Comparison of ENCODE assay signal across 9 cellular contexts in the genomic region with DNA sequence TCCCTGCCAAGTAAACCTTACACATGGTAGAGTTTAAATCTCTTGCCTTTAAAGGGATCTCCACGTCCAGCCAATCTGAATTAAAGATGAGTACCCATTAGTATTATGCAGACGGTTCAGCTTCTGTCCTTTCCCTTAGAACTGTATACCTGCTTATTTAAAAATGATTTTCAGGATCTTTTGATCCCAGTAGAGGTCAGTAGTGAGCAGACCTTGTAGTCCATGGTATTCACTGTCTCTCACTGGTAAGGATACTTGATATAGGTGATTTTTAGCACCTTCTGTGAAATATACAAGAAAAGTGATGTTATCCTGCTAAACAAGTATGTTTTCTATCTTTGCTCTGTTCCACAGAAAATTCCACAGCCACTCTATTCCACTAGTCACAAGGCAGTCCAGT.
DNase-seq lines count a peak whose midpoint lies in the region; ATAC-seq and TF ChIP-seq lines count a peak whose summit lies in the region.
"Had no signal": no experiment of that assay in that cellular context is flagged by ENCODE, and none has a peak within 500 bp of the region (broad histone marks: within the 10 kb centered on the region; RNA-seq: fewer than 3 reads in every experiment).

No MANE protein-coding gene starts in this region.

- H3K23ac ChIP-seq in mesenchymal stem cell (ENCODE audit: low read length in 2 of 2), result no peak overlapping the region

- no peaks in the 10 kb centered on the region for H3K79me1 ChIP-seq in mesenchymal stem cell (replicated peaks; ENCODE audit: low read length, poor library complexity, severe bottlenecking)

- no peak overlapping the region for H2BK15ac ChIP-seq in mesenchymal stem cell (ENCODE audit: low read depth, poor library complexity, severe bottlenecking)

- no peak overlapping the region for H2BK5ac ChIP-seq in mesenchymal stem cell (ENCODE audit: low read depth, low read length, poor library complexity, severe bottlenecking)

- no peak overlapping the region for H2AK5ac ChIP-seq in mesenchymal stem cell (ENCODE audit: low read length, severe bottlenecking)

- H3K14ac ChIP-seq in mesenchymal stem cell (ENCODE audit: low read length in 2 of 2), result no peak overlapping the region

- no peak overlapping the region for H3K4me3 ChIP-seq in mammary epithelial cell (replicated peaks in 1 of 3; ENCODE audit: insufficient read depth in 1 of 3, low read depth in 2 of 3, low read length in 3 of 3)
- no peak overlapping the region for H3K4me3 ChIP-seq in mesenchymal stem cell (ENCODE audit: insufficient read depth in 1 of 2, low read depth in 1 of 2, low read length in 2 of 2)
- H3K4me3 ChIP-seq: upper lobe of left lung had no signal

- no peak overlapping the region for H3K4ac ChIP-seq in mesenchymal stem cell (ENCODE audit: low read depth in 1 of 2, low read length in 2 of 2)

- H4K8ac ChIP-seq in mesenchymal stem cell (ENCODE audit: low read length), result no peak overlapping the region

- BruUV-seq in mammary epithelial cell (replicated peaks; lab: Mats Ljungman, UMichigan), result no TSS peak

- in situ Hi-C loops in mammary epithelial cell (cut with MboI; ENCODE audit: low sequenced_read_pairs in 2 of 2), result loop anchor here in 1 of 2 donors (25.0 kb wide), 1 partner anchor 1544 kb away; no protein-coding TSS in a partner anchor

- dilution Hi-C loops in mammary epithelial cell (cut with HindIII; ENCODE audit: low sequenced_read_pairs), result no loop called here

- H3K4me2 ChIP-seq in mammary epithelial cell (ENCODE audit: insufficient read depth, low read depth, low read length) (peak overlapping the region; percentile 34), mesenchymal stem cell (ENCODE audit: low read length, poor library complexity, severe bottlenecking) (no peak overlapping the region)

- H3K36me3 ChIP-seq in mammary epithelial cell (ENCODE audit: insufficient read depth, low read length) (no peaks in the 10 kb centered on the region), mesenchymal stem cell (ENCODE audit: control insufficient read depth in 1 of 2, insufficient read depth in 2 of 2, low read depth in 1 of 2, low read length in 2 of 2) (no peaks in the 10 kb centered on the region)
- H3K36me3 ChIP-seq: upper lobe of left lung had no signal

- H3K18ac ChIP-seq in mesenchymal stem cell (ENCODE audit: low read depth in 1 of 2, low read length in 2 of 2), result no peak overlapping the region

- H3K9ac ChIP-seq in mammary epithelial cell (ENCODE audit: insufficient read depth, low read length) (no peak overlapping the region), mesenchymal stem cell (ENCODE audit: low read length) (peak overlapping the region; percentile 77)

- peak overlapping the region; percentile 16 for H3K27ac ChIP-seq in mammary epithelial cell (ENCODE audit: insufficient read depth, low read depth, low read length)
- H3K27ac ChIP-seq in mesenchymal stem cell (ENCODE audit: low read length, poor library complexity, severe bottlenecking), result no peak overlapping the region
- H3K27ac ChIP-seq: upper lobe of left lung had no signal

- no peak overlapping the region for H2BK120ac ChIP-seq in mesenchymal stem cell (ENCODE audit: low read depth, low read length)

- H3K4me1 ChIP-seq in mammary epithelial cell (ENCODE audit: insufficient read depth, low read length), result peaks cover 7% of the 10 kb centered on the region
- no peaks in the 10 kb centered on the region for H3K4me1 ChIP-seq in mesenchymal stem cell (ENCODE audit: control insufficient read depth, insufficient read depth, low read depth, low read length)
- H3K4me1 ChIP-seq: upper lobe of left lung had no signal

- no peak overlapping the region for H4K91ac ChIP-seq in mesenchymal stem cell (ENCODE audit: low read length)

- DNase-seq in NOMO-1 treated with DMSO at 0.1 percent for 48 hours (lab: John Stamatoyannopoulos, UW; ENCODE audit: unreplicated experiment) (peak; percentile 47), NOMO-1 treated with dmso at 0.1 percent for 144 hours (lab: John Stamatoyannopoulos, UW; ENCODE audit: unreplicated experiment) (no peak), NCI-H345 treated with DMSO at 0.1 percent for 48 hours (lab: John Stamatoyannopoulos, UW; ENCODE audit: unreplicated experiment) (peak; percentile 1), mammary epithelial cell (peak; percentile 60), mesenchymal stem cell (peak; percentile 70), nucleus accumbens (lab: John Stamatoyannopoulos, UW) (no peak)
- DNase-seq in stimulated activated CD8-positive, alpha-beta memory T cell treated with anti-CD3 and anti-CD28 coated beads, Interleukin-4, amount 100 ng/mL, for 48 hours, result no peak
- DNase-seq: upper lobe of left lung had no signal

- peak overlapping the region; percentile 75 for H2AFZ ChIP-seq in mammary epithelial cell (ENCODE audit: low read depth, low read length)
- H2AFZ ChIP-seq in mesenchymal stem cell (ENCODE audit: low read depth, low read length), result no peak overlapping the region

- no peaks in the 10 kb centered on the region for H3K79me2 ChIP-seq in mammary epithelial cell (ENCODE audit: insufficient read depth, low read length)

- no peak overlapping the region for H2BK12ac ChIP-seq in mesenchymal stem cell (ENCODE audit: low read length in 2 of 2)

- H3K27me3 ChIP-seq in mammary epithelial cell (ENCODE audit: insufficient read depth, low read length) (no peaks in the 10 kb centered on the region), mesenchymal stem cell (ENCODE audit: control insufficient read depth in 1 of 2, insufficient read depth in 1 of 2, low read length in 2 of 2) (no peaks in the 10 kb centered on the region)
- H3K27me3 ChIP-seq: upper lobe of left lung had no signal

- peak; percentile 77 for ATAC-seq in HG02852 (IDR thresholded peaks at IDR 0.05; ENCODE audit: unreplicated experiment)

- TF ChIP-seq CTCF in mammary epithelial cell (conservative IDR thresholded peaks at IDR 0.05 in 1 of 2, IDR thresholded peaks at IDR 0.05 in 1 of 2; ENCODE audit: extremely low read depth in 1 of 2, insufficient read depth in 1 of 2, low read depth in 1 of 2, low read length in 2 of 2), result peak; percentile 66 to 71

- H4K20me1 ChIP-seq in mammary epithelial cell (ENCODE audit: insufficient read depth, low read length), result no peaks in the 10 kb centered on the region

- CTCF ChIA-PET in mammary epithelial cell (lab: Charles Lee; ENCODE audit: low non-redundant PET), result no interaction called here

- WGBS in mammary epithelial cell (ENCODE audit: low coverage, missing lambda C conversion rate), result 22% methylated on average over 2 of the region's 2 CpGs
- WGBS in mesenchymal stem cell, result 13% methylated on average over 1 of the region's 2 CpGs

- no peaks in the 10 kb centered on the region for H3K9me3 ChIP-seq in mammary epithelial cell (replicated peaks; ENCODE audit: insufficient read depth, low read length)
- no peaks in the 10 kb centered on the region for H3K9me3 ChIP-seq in mesenchymal stem cell (ENCODE audit: control insufficient read depth, low read length)
- H3K9me3 ChIP-seq: upper lobe of left lung had no signal

- intact Hi-C loops in mammary epithelial cell (cut with micrococcal nuclease), result loop anchor here (2.0 to 10.0 kb wide), 5 partner anchors 721 to 1544 kb away; no protein-coding TSS in a partner anchor

Comparison
In these comparisons a context has a peak if more than half of its experiments do, and no peak if none do; other contexts are left out.
1. DNase-seq: peak in NOMO-1 treated with DMSO at 0.1 percent for 48 hours (single experiment), NCI-H345 treated with DMSO at 0.1 percent for 48 hours (single experiment), mammary epithelial cell (single experiment) and mesenchymal stem cell (single experiment); none in NOMO-1 treated with dmso at 0.1 percent for 144 hours (single experiment), nucleus accumbens (0 of 56) and stimulated activated CD8-positive, alpha-beta memory T cell treated with anti-CD3 and anti-CD28 coated beads, Interleukin-4, amount 100 ng/mL, for 48 hours (single experiment).